ENCODE assay signal across 1 cellular context in the genomic region with DNA sequence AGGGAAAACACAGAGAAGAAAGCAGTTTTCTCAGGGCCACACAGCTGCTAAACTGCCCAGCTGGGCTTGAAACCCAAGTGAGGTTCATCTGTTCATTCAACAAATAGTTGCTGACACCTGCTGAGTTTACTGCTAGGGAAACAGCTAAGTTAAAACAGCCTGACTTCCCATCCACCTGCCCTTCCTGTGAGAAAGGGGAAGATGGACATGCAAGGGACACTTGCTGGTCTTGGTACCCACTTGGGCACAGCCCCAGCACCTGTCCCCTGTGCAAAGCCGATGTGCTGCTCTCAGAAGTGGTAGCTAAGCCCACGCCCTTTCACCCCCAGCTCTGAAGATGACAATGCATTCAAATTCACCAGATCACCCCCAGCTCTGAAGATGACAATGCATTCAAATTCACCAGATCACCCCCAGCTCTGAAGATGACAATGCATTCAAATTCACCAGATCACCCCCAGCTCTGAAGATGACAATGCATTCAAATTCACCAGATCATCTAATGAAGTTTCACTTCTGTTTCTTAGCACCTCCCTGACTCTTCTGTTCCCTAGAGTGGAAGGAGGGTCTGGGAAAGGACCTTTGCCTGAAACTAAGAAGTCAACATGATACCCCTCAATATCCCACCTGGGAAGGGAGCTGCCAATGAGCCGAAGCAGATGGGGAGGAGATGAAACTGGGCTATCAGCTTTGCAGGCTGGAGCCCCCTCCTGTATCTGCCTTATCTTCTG.
TF ChIP-seq lines count a peak whose summit lies in the region.

No MANE protein-coding gene starts in this region.

TF ChIP-seq in H1, 55 proteins besides CTCF, POLR2A, EP300 and RAD21:
- no peak for TF ChIP-seq TCF12 (IDR thresholded peaks at IDR 0.05; ENCODE audit: low read depth, low read length)
- TF ChIP-seq CHD1 (IDR thresholded peaks at IDR 0.05; ENCODE audit: low read depth, low read length) = no peak
- no peak for TF ChIP-seq KDM4A (IDR thresholded peaks at IDR 0.05; ENCODE audit: low read depth, low read length, severe bottlenecking)
- no peak for TF ChIP-seq JUN (IDR thresholded peaks at IDR 0.05; ENCODE audit: low read depth, low read length)
- TF ChIP-seq, protein P1, sequence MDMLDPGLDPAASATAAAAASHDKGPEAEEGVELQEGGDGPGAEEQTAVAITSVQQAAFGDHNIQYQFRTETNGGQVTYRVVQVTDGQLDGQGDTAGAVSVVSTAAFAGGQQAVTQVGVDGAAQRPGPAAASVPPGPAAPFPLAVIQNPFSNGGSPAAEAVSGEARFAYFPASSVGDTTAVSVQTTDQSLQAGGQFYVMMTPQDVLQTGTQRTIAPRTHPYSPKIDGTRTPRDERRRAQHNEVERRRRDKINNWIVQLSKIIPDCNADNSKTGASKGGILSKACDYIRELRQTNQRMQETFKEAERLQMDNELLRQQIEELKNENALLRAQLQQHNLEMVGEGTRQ (IDR thresholded peaks at IDR 0.05; ENCODE audit: low read length) = no peak
- TF ChIP-seq SAP30 (IDR thresholded peaks at IDR 0.05; ENCODE audit: insufficient read depth, insufficient replicate concordance, low read length) = no peak
- no peak for TF ChIP-seq CHD2 (IDR thresholded peaks at IDR 0.05; ENCODE audit: low read length)
- TF ChIP-seq SP2 (IDR thresholded peaks at IDR 0.05; ENCODE audit: low read length) = no peak
- no peak for TF ChIP-seq SP4 (IDR thresholded peaks at IDR 0.05; ENCODE audit: low read length)
- TF ChIP-seq POU5F1 (IDR thresholded peaks at IDR 0.05; ENCODE audit: low read depth, low read length) = no peak
- TF ChIP-seq ASH2L (IDR thresholded peaks at IDR 0.05; ENCODE audit: low read length) = no peak
- TF ChIP-seq HDAC2 (IDR thresholded peaks at IDR 0.05; ENCODE audit: borderline replicate concordance in 1 of 2, low read depth in 2 of 2, low read length in 2 of 2) = no peak
- TF ChIP-seq BCL11A (IDR thresholded peaks at IDR 0.05; ENCODE audit: low read depth in 2 of 2, low read length in 2 of 2) = no peak
